ENCODE assay signal across 19 cellular contexts in genomic region chr9:77563205-77563604, GRCh38.
A peak's percentile ranks its signal among the peaks of the same experiment; 100 is the strongest.
DNase-seq lines count a peak whose midpoint lies in the region; FAIRE-seq and TF ChIP-seq lines count a peak whose summit lies in the region.
"Had no signal": no experiment of that assay in that cellular context is flagged by ENCODE, and none has a peak within 500 bp of the region (broad histone marks: within the 10 kb centered on the region; RNA-seq: fewer than 3 reads in every experiment).

No MANE protein-coding gene starts in this region.

- 0 out of 2 replicates have a peak, but pooled peaks cover 2% of the 10 kb centered on the region for H3K9me3 ChIP-seq in OCI-LY3 (ENCODE audit: insufficient read depth, low read length)

- H3K36me3 ChIP-seq in OCI-LY3 (replicated peaks; ENCODE audit: low read depth, low read length) (no peaks in the 10 kb centered on the region), brain microvascular endothelial cell (replicated peaks) (no peaks in the 10 kb centered on the region)

- no peak for TF ChIP-seq CTCF in OCI-LY3 (IDR thresholded peaks at IDR 0.05; ENCODE audit: low read depth, low read length)
- no peak for TF ChIP-seq CTCF in fibroblast of the aortic adventitia (IDR thresholded peaks at IDR 0.05; ENCODE audit: insufficient read depth, low read length)
- TF ChIP-seq CTCF in type B pancreatic cell (conservative IDR thresholded peaks at IDR 0.05), result no peak
- TF ChIP-seq CTCF in brain microvascular endothelial cell (IDR thresholded peaks at IDR 0.05; ENCODE audit: low read depth, low read length, missing control alignments), result no peak

- peaks cover 14% of the 10 kb centered on the region for H3K4me1 Mint-ChIP-seq in type B pancreatic cell (ENCODE audit: unreplicated experiment)
- H3K4me1 Mint-ChIP-seq: B cell had no signal

- no peak overlapping the region for H3K4me3 Mint-ChIP-seq in type B pancreatic cell
- H3K4me3 Mint-ChIP-seq: B cell had no signal

- no peak overlapping the region for H3K9ac ChIP-seq in OCI-LY3 (ENCODE audit: low read length)
- H3K9ac ChIP-seq: GM23248 had no signal

- FAIRE-seq in urothelium cell line (lab: Jason Lieb, UNC), result no peak

- no peak overlapping the region for H2AFZ ChIP-seq in OCI-LY3 (ENCODE audit: low read depth, low read length)
- H2AFZ ChIP-seq: GM23248, PC-9 had no signal

- no peaks in the 10 kb centered on the region for H4K20me1 ChIP-seq in OCI-LY3 (ENCODE audit: insufficient read depth, low read length)

- peak overlapping the region; percentile 67 for H3K4me2 ChIP-seq in OCI-LY3 (ENCODE audit: low read length)
- H3K4me2 ChIP-seq: PC-9 had no signal

- peaks cover 35% of the 10 kb centered on the region for H3K4me1 ChIP-seq in OCI-LY3 (ENCODE audit: low read length)

- in situ Hi-C loops in brain microvascular endothelial cell (cut with HindIII; ENCODE audit: low pct_ligation_motif_present, low sequenced_read_pairs), result no loop called here

- H3K27me3 ChIP-seq in OCI-LY3 (ENCODE audit: low read depth, low read length) (no peaks in the 10 kb centered on the region), brain microvascular endothelial cell (replicated peaks) (no peaks in the 10 kb centered on the region)

- H3K27ac Mint-ChIP-seq in type B pancreatic cell, result peak overlapping the region; percentile 2
- H3K27ac Mint-ChIP-seq: B cell had no signal

- no peak overlapping the region; the same call in 1 of the 2 replicates for H3K27ac ChIP-seq in OCI-LY3 (ENCODE audit: low read length)
- H3K27ac ChIP-seq in brain microvascular endothelial cell, result no peak overlapping the region
- H3K27ac ChIP-seq: GM23248, PC-9, RWPE1 had no signal

- peaks cover 9% of the 10 kb centered on the region for H3K27me3 Mint-ChIP-seq in type B pancreatic cell
- H3K27me3 Mint-ChIP-seq: B cell had no signal

- DNase-seq in NCI-H2196 (lab: John Stamatoyannopoulos, UW; ENCODE audit: unreplicated experiment) (peak; percentile 8), NCI-H2196 treated with DMSO at 0.1 percent for 48 hours (lab: John Stamatoyannopoulos, UW; ENCODE audit: unreplicated experiment) (no peak), fibroblast of the aortic adventitia (ENCODE audit: low read depth) (peak; percentile 39), type B pancreatic cell (ENCODE audit: extremely low spot score, unreplicated experiment) (no peak), T1000 (lab: John Stamatoyannopoulos, UW) (no peak), brain microvascular endothelial cell (no peak), urothelium cell line (ENCODE audit: low spot score) (no peak)
- DNase-seq: 8988T, COR-L47, DMS 273 treated with DMSO at 0.1 percent for 48 hours, DND-41, GM23248, HCEC 1CT, NCI-H1092 treated with DMSO at 0.1 percent for 48 hours, NCI-H2107, PC-9 had no signal

- no peaks in the 10 kb centered on the region for H3K9me3 Mint-ChIP-seq in type B pancreatic cell

- no peaks in the 10 kb centered on the region for H3K79me2 ChIP-seq in OCI-LY3 (ENCODE audit: low read length)

- no peak overlapping the region for H3K4me3 ChIP-seq in OCI-LY3 (ENCODE audit: low read length)
- no peak overlapping the region for H3K4me3 ChIP-seq in fibroblast of the aortic adventitia (ENCODE audit: low read depth, low read length)
- no peak overlapping the region for H3K4me3 ChIP-seq in brain microvascular endothelial cell (ENCODE audit: low read depth, low read length)
- H3K4me3 ChIP-seq: GM23248, PC-9 had no signal

- no peaks in the 10 kb centered on the region for H3K36me3 Mint-ChIP-seq in type B pancreatic cell

Comparison
In these comparisons a context has a peak if more than half of its experiments do, and no peak if none do; other contexts are left out.
1. DNase-seq: peak in NCI-H2196 (single experiment) and fibroblast of the aortic adventitia (single experiment); none in NCI-H2196 treated with DMSO at 0.1 percent for 48 hours (single experiment), type B pancreatic cell (single experiment), T1000 (single experiment), brain microvascular endothelial cell (single experiment) and urothelium cell line (single experiment).